Comparison of ENCODE assay signal across 22 cellular contexts in the genomic region with DNA sequence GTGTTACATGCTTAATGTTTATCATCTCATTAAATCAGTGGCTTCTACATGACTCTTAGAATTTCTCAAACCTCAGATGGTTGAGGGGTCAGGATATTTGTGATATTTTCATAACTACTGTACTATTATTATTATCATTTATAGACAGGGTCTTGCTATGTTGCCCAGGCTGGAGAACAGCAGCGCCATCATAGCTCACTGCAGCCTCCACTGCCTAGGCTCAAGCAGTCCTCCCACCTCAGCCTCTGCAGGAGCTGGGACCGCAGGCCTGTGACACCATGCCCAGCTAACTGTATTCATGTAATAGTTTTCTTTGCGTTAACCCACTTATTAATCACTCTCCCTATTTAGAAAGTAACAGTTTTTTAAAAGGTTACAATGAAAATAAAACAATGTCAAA. TPM values are rescaled to one million over a fixed set of nuclear protein-coding genes. Genes with fewer than 3 reads are reported as not detected.
DNase-seq lines count a peak whose midpoint lies in the region; ATAC-seq, FAIRE-seq and TF ChIP-seq lines count a peak whose summit lies in the region.
"Had no signal": no experiment of that assay in that cellular context is flagged by ENCODE, and none has a peak within 500 bp of the region (broad histone marks: within the 10 kb centered on the region; RNA-seq: fewer than 3 reads in every experiment).

No MANE protein-coding gene starts in this region.

- no peak for ATAC-seq in RWPE2 (ENCODE audit: low read depth)
- ATAC-seq: psoas muscle had no signal

- H2AK5ac ChIP-seq in H1 (ENCODE audit: low read depth, low read length) = no peak overlapping the region

- H3K4me3 Mint-ChIP-seq in activated naive CD4-positive, alpha-beta T cell treated with anti-CD3 and anti-CD28 coated beads, Interleukin-2, amount 50 U/mL, for 24 hours = no peak overlapping the region

- peaks cover 15% of the 10 kb centered on the region for H3K23me2 ChIP-seq in H1 (ENCODE audit: low read depth, low read length)

- H4K8ac ChIP-seq in H1 (ENCODE audit: extremely low read depth, insufficient read depth, low read length) = no peak overlapping the region

- H3K9ac ChIP-seq in H1 (replicated peaks in 1 of 4; ENCODE audit: extremely low read depth in 1 of 4, low read depth in 3 of 4, low read length in 3 of 4) = no peak overlapping the region
- H3K9ac ChIP-seq: SK-N-SH had no signal

- H3K36me3 Mint-ChIP-seq in activated naive CD4-positive, alpha-beta T cell treated with anti-CD3 and anti-CD28 coated beads, Interleukin-2, amount 50 U/mL, for 24 hours = no peaks in the 10 kb centered on the region

- POLR2A ChIA-PET in H1 (lab: Charles Lee; ENCODE audit: partially characterized antibody) = interaction anchor here (1.1 to 7.7 kb wide), 3 partner anchors 11 to 24 kb away, joined by 3 to 41 read pairs (median 8); no protein-coding TSS in a partner anchor

- H3K56ac ChIP-seq in H1 (replicated peaks; ENCODE audit: insufficient read length, low read depth, low read length) = no peak overlapping the region

- TF ChIP-seq POLR2A in H1 (IDR thresholded peaks at IDR 0.05; ENCODE audit: control extremely low read depth in 1 of 2, low read depth in 2 of 2, low read length in 2 of 2) = no peak
- TF ChIP-seq POLR2A in testis (IDR thresholded peaks at IDR 0.05) = no peak
- TF ChIP-seq POLR2A in lower leg skin (IDR thresholded peaks at IDR 0.05) = no peak

- FAIRE-seq in H1 (lab: Jason Lieb, UNC) = no peak
- FAIRE-seq: frontal cortex had no signal

- no peaks in the 10 kb centered on the region for H3K9me3 Mint-ChIP-seq in activated naive CD4-positive, alpha-beta T cell treated with anti-CD3 and anti-CD28 coated beads, Interleukin-2, amount 50 U/mL, for 24 hours

- H2BK12ac ChIP-seq in H1 (ENCODE audit: low read depth, low read length) = no peak overlapping the region

- H3K27me3 Mint-ChIP-seq in activated naive CD4-positive, alpha-beta T cell treated with anti-CD3 and anti-CD28 coated beads, Interleukin-2, amount 50 U/mL, for 24 hours = no peaks in the 10 kb centered on the region

- TF ChIP-seq EP300 in H1 (IDR thresholded peaks at IDR 0.05; ENCODE audit: borderline replicate concordance in 1 of 2, low read depth in 2 of 2, low read length in 2 of 2) = no peak

- no peak overlapping the region for H2BK120ac ChIP-seq in H1 (replicated peaks; ENCODE audit: low read depth, low read length)

- H3K27me3 ChIP-seq in RWPE2 (ENCODE audit: insufficient read depth, poor library complexity, severe bottlenecking) (no peaks in the 10 kb centered on the region), H1 (replicated peaks in 1 of 4; ENCODE audit: control insufficient read depth in 3 of 4, extremely low read depth in 1 of 4, insufficient read depth in 3 of 4, low read length in 3 of 4) (no peaks in the 10 kb centered on the region; a peak in 1 of 7 replicates), testis (no peaks in the 10 kb centered on the region)
- H3K27me3 ChIP-seq: Peyer's patch had no signal

- 0 out of 2 replicates have a peak overlapping the region, but pooled peaks have one; percentile 81 for H2BK15ac ChIP-seq in H1 (ENCODE audit: low read length)

- intact Hi-C loops in testis (cut with DNase I; ENCODE audit: low total_unique reads) = no loop called here
- intact Hi-C loops in lower leg skin (cut with DNase I; ENCODE audit: low total_unique reads) = loop anchor here (10.0 kb wide), 1 partner anchor 695 kb away; no protein-coding TSS in a partner anchor

- no peak overlapping the region for H3K14ac ChIP-seq in H1 (ENCODE audit: insufficient read length)

- no peak for DNase-seq in activated naive CD4-positive, alpha-beta T cell (lab: John Stamatoyannopoulos, UW)
- DNase-seq in RWPE2 (ENCODE audit: low spot score) (no peak), H1 (ENCODE audit: low read depth in 1 of 2, low spot score in 2 of 2) (no peak), testis (peak; percentile 45), GDM1 (lab: John Stamatoyannopoulos, UW) (no peak), lower leg skin (ENCODE audit: low spot score in 2 of 2) (no peak), NCI-H1417 treated with DMSO at 0.1 percent for 48 hours (lab: John Stamatoyannopoulos, UW) (no peak)
- DNase-seq: activated CD4-positive, alpha-beta T cell treated with anti-CD3 and anti-CD28 coated beads, Interleukin-2, amount 50 U/mL, for 1 hour; amniotic stem cell; dermis blood vessel endothelial cell; EL; KBM-7; mesenchymal stem cell; NCI-H187 treated with DMSO at 0.1 percent for 48 hours; NCI-H226; Peyer's patch; psoas muscle; SK-N-SH had no signal

- 78% methylated on average over 3 of the region's 3 CpGs; no CpG with 5 or more reads in 1 of the 2 experiments for WGBS in H1 (ENCODE audit: extremely low coverage in 1 of 2, insufficient coverage in 1 of 2, insufficient read length in 1 of 2, insufficient replicate concordance in 2 of 2, low coverage in 1 of 2, low lambda C conversion rate in 2 of 2, missing lambda C conversion rate in 1 of 2), 2 experiments
- WGBS in testis, 2 donors = 63 to 67% methylated on average over 3 of the region's 3 CpGs
- 94 to 98% methylated on average over 3 of the region's 3 CpGs for WGBS in lower leg skin, 2 donors

- no peaks in the 10 kb centered on the region for H4K20me1 ChIP-seq in H1 (replicated peaks in 1 of 2; ENCODE audit: control insufficient read depth in 1 of 2, insufficient read depth in 2 of 2, low read length in 2 of 2)

- H2BK20ac ChIP-seq in H1 (ENCODE audit: low read length) = no peak overlapping the region

- CTCF ChIA-PET in H1 (lab: Charles Lee; ENCODE audit: partially characterized antibody) = interaction anchor here (0.7 to 1.2 kb wide), 2 partner anchors 23 to 103 kb away, joined by 3 read pairs; no protein-coding TSS in a partner anchor

- no peaks in the 10 kb centered on the region for H3K79me1 ChIP-seq in H1 (ENCODE audit: low read depth, low read length)

- H3K4me1 ChIP-seq in RWPE2 (ENCODE audit: insufficient read depth, poor library complexity, severe bottlenecking) (peaks cover 44% of the 10 kb centered on the region), H1 (replicated peaks in 1 of 4; ENCODE audit: control insufficient read depth in 3 of 4, insufficient read depth in 4 of 4, low read length in 3 of 4) (peaks cover 7 to 18% (median 14%) of the 10 kb centered on the region in 4 experiments), testis (peaks cover 28% of the 10 kb centered on the region)

- H3K27ac ChIP-seq in RWPE2 (ENCODE audit: poor library complexity, severe bottlenecking) (peak overlapping the region; percentile 99), H1 (ENCODE audit: low read depth, low read length) (no peak overlapping the region), testis (no peak overlapping the region)
- H3K27ac ChIP-seq: psoas muscle had no signal

- H3K4me3 ChIP-seq in RWPE2 (ENCODE audit: severe bottlenecking) (no peak overlapping the region), H1 (ENCODE audit: extremely low read depth in 1 of 4, insufficient read depth in 2 of 4, low read depth in 3 of 4, low read length in 4 of 4) (no peak overlapping the region), testis (no peak overlapping the region), lower leg skin (ENCODE audit: low read depth, poor library complexity, severe bottlenecking) (no peak overlapping the region)
- H3K4me3 ChIP-seq: Peyer's patch, psoas muscle, skin epidermis had no signal

- no peak overlapping the region for H2BK5ac ChIP-seq in H1 (ENCODE audit: low read depth, low read length)

- H3K79me2 ChIP-seq in H1 (ENCODE audit: control insufficient read depth in 1 of 2, insufficient read depth in 2 of 2, low read length in 2 of 2) = peaks cover 0 to 4% of the 10 kb centered on the region in 2 experiments; a peak in 1 of 4 replicates

- H3K9me3 ChIP-seq in RWPE2 (ENCODE audit: severe bottlenecking) (no peaks in the 10 kb centered on the region), H1 (ENCODE audit: insufficient read depth in 2 of 2, low read depth in 1 of 2, low read length in 1 of 2) (no peaks in the 10 kb centered on the region), testis (no peaks in the 10 kb centered on the region)
- H3K9me3 ChIP-seq: Peyer's patch, psoas muscle, SK-N-SH had no signal

- H4K91ac ChIP-seq in H1 (replicated peaks; ENCODE audit: insufficient read length, low read length) = no peak overlapping the region

- no peak overlapping the region for H3K23ac ChIP-seq in H1 (ENCODE audit: insufficient read length)

- H3K18ac ChIP-seq in H1 (ENCODE audit: extremely low read depth, low read length) = no peak overlapping the region

- H4K5ac ChIP-seq in H1 (ENCODE audit: insufficient read length, low read depth, low read length) = no peak overlapping the region

- H2AFZ ChIP-seq in H1 (ENCODE audit: low read length) = no peak overlapping the region

- no peak for TF ChIP-seq RAD21 in H1 (IDR thresholded peaks at IDR 0.05 in 1 of 2, conservative IDR thresholded peaks at IDR 0.05 in 1 of 2; ENCODE audit: low read depth in 2 of 2, low read length in 2 of 2)

- H3K4ac ChIP-seq in H1 (replicated peaks; ENCODE audit: insufficient read length, low read depth, low read length) = no peak overlapping the region

- H3K4me1 Mint-ChIP-seq in activated naive CD4-positive, alpha-beta T cell treated with anti-CD3 and anti-CD28 coated beads, Interleukin-2, amount 50 U/mL, for 24 hours = peaks cover 69% of the 10 kb centered on the region

- H3K4me2 ChIP-seq in H1 (ENCODE audit: insufficient read depth in 1 of 2, low read depth in 2 of 2, low read length in 2 of 2) = no peak overlapping the region
- H3K4me2 ChIP-seq: SK-N-SH had no signal

- H3K27ac Mint-ChIP-seq in activated naive CD4-positive, alpha-beta T cell treated with anti-CD3 and anti-CD28 coated beads, Interleukin-2, amount 50 U/mL, for 24 hours = peak overlapping the region; percentile 93

- H3K36me3 ChIP-seq in RWPE2 (ENCODE audit: low read depth) (peaks cover 4% of the 10 kb centered on the region), H1 (ENCODE audit: control insufficient read depth in 2 of 4, insufficient read depth in 4 of 4, low read length in 3 of 4) (no peaks in the 10 kb centered on the region), testis (ENCODE audit: low read depth, missing control alignments) (no peaks in the 10 kb centered on the region)
- H3K36me3 ChIP-seq: Peyer's patch had no signal

- TF ChIP-seq CTCF in RWPE2 (IDR thresholded peaks at IDR 0.05; ENCODE audit: poor library complexity, severe bottlenecking) = no peak
- TF ChIP-seq CTCF in H1 (IDR thresholded peaks at IDR 0.05; ENCODE audit: control extremely low read depth in 1 of 3, insufficient read depth in 1 of 3, low read depth in 1 of 3, low read length in 3 of 3) = no peak
- TF ChIP-seq CTCF in testis (IDR thresholded peaks at IDR 0.05) = no peak
- no peak for TF ChIP-seq CTCF in lower leg skin (IDR thresholded peaks at IDR 0.05)

RNA-seq across cellular contexts. Expression of gene IER2, which starts 9.5 kb away (rescaled TPM):
- 137 and 138 TPM in 2 replicates for total RNA-seq in H1 (2021; fragmentation: NEBNext Ultra II Directional; extraction: Animal tissue kit (Norgen Biotek cat#: 25700))
- polyA plus RNA-seq in H1 (2011; rRNA removed) = 84.5 and 151 TPM in 2 replicates
- polyA plus RNA-seq in H1 (2011; cell fraction: cytosol; rRNA removed) = 66.0 TPM
- 110 TPM for polyA plus RNA-seq in H1 (2011; cell fraction: nucleus; rRNA removed)
- polyA plus RNA-seq in H1 (2012, experiment 1 of 2) = 106 to 120 TPM (median 111 TPM) in 4 replicates
- polyA plus RNA-seq in H1 (2012, experiment 2 of 2) = 92.0 TPM
- polyA plus RNA-seq in H1 (2013, experiment 1 of 2) = 105 TPM
- polyA plus RNA-seq in H1 (2013, experiment 2 of 2) = 105 TPM
- 6.0 and 9.9 TPM in 2 replicates for polyA minus RNA-seq in H1 (2011; rRNA and poly(A)+ RNA removed)
- 33.4 TPM for polyA minus RNA-seq in H1 (2011; cell fraction: cytosol; rRNA and poly(A)+ RNA removed)
- polyA minus RNA-seq in H1 (2011; cell fraction: nucleus; rRNA and poly(A)+ RNA removed) = 81.9 TPM
- total RNA-seq in testis = 10 to 100 TPM; 18.1 to 29.4 TPM
- 23.3 TPM for polyA plus RNA-seq in testis (ENCODE audit: insufficient read depth, low read depth, low replicate concordance)
- total RNA-seq in lower leg skin = 100 to 1,000 TPM; 118 to 146 (median 130) TPM

RNA-seq across cellular contexts. Expression of gene STX10, which starts 9.5 kb away (rescaled TPM):
- total RNA-seq in H1 (2021; fragmentation: NEBNext Ultra II Directional; extraction: Animal tissue kit (Norgen Biotek cat#: 25700)) = 50.8 and 53.0 TPM in 2 replicates
- polyA plus RNA-seq in H1 (2011; rRNA removed) = 80.1 and 86.8 TPM in 2 replicates
- 88.9 TPM for polyA plus RNA-seq in H1 (2011; cell fraction: cytosol; rRNA removed)
- 146 TPM for polyA plus RNA-seq in H1 (2011; cell fraction: nucleus; rRNA removed)
- 58.8 to 94.1 TPM (median 80.2 TPM) in 4 replicates for polyA plus RNA-seq in H1 (2012, experiment 1 of 2)
- 81.1 TPM for polyA plus RNA-seq in H1 (2012, experiment 2 of 2)
- polyA plus RNA-seq in H1 (2013, experiment 1 of 2) = 48.9 TPM
- polyA plus RNA-seq in H1 (2013, experiment 2 of 2) = 49.5 TPM
- 44.8 and 47.0 TPM in 2 replicates for polyA minus RNA-seq in H1 (2011; rRNA and poly(A)+ RNA removed)
- 40.2 TPM for polyA minus RNA-seq in H1 (2011; cell fraction: cytosol; rRNA and poly(A)+ RNA removed)
- polyA minus RNA-seq in H1 (2011; cell fraction: nucleus; rRNA and poly(A)+ RNA removed) = 36.6 TPM
- 10 to 100 TPM; 27.2 to 37.6 TPM for total RNA-seq in testis
- 18.1 TPM for polyA plus RNA-seq in testis (ENCODE audit: insufficient read depth, low read depth, low replicate concordance)
- total RNA-seq in lower leg skin = 100 to 1,000 TPM in 1 of 4 donors, 10 to 100 TPM in 3; 67.8 to 110 (median 78.0) TPM

RNA-seq across cellular contexts. Expression of gene NACC1, which starts 41.6 kb away (rescaled TPM):
- 226 and 234 TPM in 2 replicates for total RNA-seq in H1 (2021; fragmentation: NEBNext Ultra II Directional; extraction: Animal tissue kit (Norgen Biotek cat#: 25700))
- polyA plus RNA-seq in H1 (2011; rRNA removed) = 301 and 541 TPM in 2 replicates
- polyA plus RNA-seq in H1 (2011; cell fraction: cytosol; rRNA removed) = 204 TPM
- 367 TPM for polyA plus RNA-seq in H1 (2011; cell fraction: nucleus; rRNA removed)
- polyA plus RNA-seq in H1 (2012, experiment 1 of 2) = 72.2 to 138 TPM (median 120 TPM) in 4 replicates
- polyA plus RNA-seq in H1 (2012, experiment 2 of 2) = 144 TPM
- 169 TPM for polyA plus RNA-seq in H1 (2013, experiment 1 of 2)
- 186 TPM for polyA plus RNA-seq in H1 (2013, experiment 2 of 2)
- 150 and 197 TPM in 2 replicates for polyA minus RNA-seq in H1 (2011; rRNA and poly(A)+ RNA removed)
- 187 TPM for polyA minus RNA-seq in H1 (2011; cell fraction: cytosol; rRNA and poly(A)+ RNA removed)
- 126 TPM for polyA minus RNA-seq in H1 (2011; cell fraction: nucleus; rRNA and poly(A)+ RNA removed)
- 100 to 1,000 TPM in 1 of 2 donors, 10 to 100 TPM in 1; 75.9 to 102 TPM for total RNA-seq in testis
- 38.2 TPM for polyA plus RNA-seq in testis (ENCODE audit: insufficient read depth, low read depth, low replicate concordance)
- total RNA-seq in lower leg skin = 10 to 100 TPM; 21.4 to 46.1 (median 39.8) TPM

RNA-seq across cellular contexts. Expression of gene TRMT1, which starts 43.2 kb away (rescaled TPM):
- 96.6 and 99.3 TPM in 2 replicates for total RNA-seq in H1 (2021; fragmentation: NEBNext Ultra II Directional; extraction: Animal tissue kit (Norgen Biotek cat#: 25700))
- polyA plus RNA-seq in H1 (2011; rRNA removed) (77.4 and 118 TPM in 2 replicates), testis (ENCODE audit: insufficient read depth, low read depth, low replicate concordance) (35.9 TPM)
- polyA plus RNA-seq in H1 (2011; cell fraction: cytosol; rRNA removed) = 94.9 TPM
- 298 TPM for polyA plus RNA-seq in H1 (2011; cell fraction: nucleus; rRNA removed)
- 66.0 to 95.2 TPM (median 84.7 TPM) in 4 replicates for polyA plus RNA-seq in H1 (2012, experiment 1 of 2)
- 75.5 TPM for polyA plus RNA-seq in H1 (2012, experiment 2 of 2)
- polyA plus RNA-seq in H1 (2013, experiment 1 of 2) = 69.1 TPM
- 65.4 TPM for polyA plus RNA-seq in H1 (2013, experiment 2 of 2)
- 38.6 and 46.1 TPM in 2 replicates for polyA minus RNA-seq in H1 (2011; rRNA and poly(A)+ RNA removed)
- polyA minus RNA-seq in H1 (2011; cell fraction: cytosol; rRNA and poly(A)+ RNA removed) = 52.8 TPM
- 64.4 TPM for polyA minus RNA-seq in H1 (2011; cell fraction: nucleus; rRNA and poly(A)+ RNA removed)
- total RNA-seq in testis (10 to 100 TPM; 44.8 to 50.0 TPM), lower leg skin (10 to 100 TPM; 17.7 to 60.4 (median 32.7) TPM)

RNA-seq across cellular contexts. Expression of gene LYL1, which starts 57.1 kb away (rescaled TPM):
- total RNA-seq in H1 (2021; fragmentation: NEBNext Ultra II Directional; extraction: Animal tissue kit (Norgen Biotek cat#: 25700)) = 0.58 and 0.65 TPM in 2 replicates
- 0.76 and 1.0 TPM in 2 replicates for polyA plus RNA-seq in H1 (2011; rRNA removed)
- polyA plus RNA-seq in H1 (2011; cell fraction: cytosol; rRNA removed) = 0.62 TPM
- polyA plus RNA-seq in H1 (2011; cell fraction: nucleus; rRNA removed) = 0.78 TPM
- polyA plus RNA-seq in H1 (2012, experiment 1 of 2) = 0.23 to 0.67 TPM (median 0.39 TPM) in 4 replicates
- polyA plus RNA-seq in H1 (2012, experiment 2 of 2) = 0.26 TPM
- polyA plus RNA-seq in H1 (2013, experiment 1 of 2) = 0.65 TPM
- polyA plus RNA-seq in H1 (2013, experiment 2 of 2) = 0.52 TPM
- polyA minus RNA-seq in H1 (2011; rRNA and poly(A)+ RNA removed) = 0.10 TPM in 1 of 2 replicates, not detected in the other
- polyA minus RNA-seq in H1 (2011; cell fraction: cytosol; rRNA and poly(A)+ RNA removed) = 1.2 TPM
- polyA minus RNA-seq in H1 (2011; cell fraction: nucleus; rRNA and poly(A)+ RNA removed) = 0.40 TPM
- 10 to 100 TPM; 15.9 to 35.8 TPM for total RNA-seq in testis
- 21.9 TPM for polyA plus RNA-seq in testis (ENCODE audit: insufficient read depth, low read depth, low replicate concordance)
- 1 to 10 TPM; 4.9 to 8.3 (median 7.0) TPM for total RNA-seq in lower leg skin
- polyA plus RNA-seq: neural cell had no signal
